In genomic region chr21:34625194-34625593, GRCh38 we compare ENCODE assay signal across 1 cellular context.
TF ChIP-seq lines count a peak whose summit lies in the region.

No MANE protein-coding gene starts in this region.

TF ChIP-seq in K562, 482 proteins besides CTCF, POLR2A, EP300 and RAD21 (continued from another document):
- TF ChIP-seq, protein P1, sequence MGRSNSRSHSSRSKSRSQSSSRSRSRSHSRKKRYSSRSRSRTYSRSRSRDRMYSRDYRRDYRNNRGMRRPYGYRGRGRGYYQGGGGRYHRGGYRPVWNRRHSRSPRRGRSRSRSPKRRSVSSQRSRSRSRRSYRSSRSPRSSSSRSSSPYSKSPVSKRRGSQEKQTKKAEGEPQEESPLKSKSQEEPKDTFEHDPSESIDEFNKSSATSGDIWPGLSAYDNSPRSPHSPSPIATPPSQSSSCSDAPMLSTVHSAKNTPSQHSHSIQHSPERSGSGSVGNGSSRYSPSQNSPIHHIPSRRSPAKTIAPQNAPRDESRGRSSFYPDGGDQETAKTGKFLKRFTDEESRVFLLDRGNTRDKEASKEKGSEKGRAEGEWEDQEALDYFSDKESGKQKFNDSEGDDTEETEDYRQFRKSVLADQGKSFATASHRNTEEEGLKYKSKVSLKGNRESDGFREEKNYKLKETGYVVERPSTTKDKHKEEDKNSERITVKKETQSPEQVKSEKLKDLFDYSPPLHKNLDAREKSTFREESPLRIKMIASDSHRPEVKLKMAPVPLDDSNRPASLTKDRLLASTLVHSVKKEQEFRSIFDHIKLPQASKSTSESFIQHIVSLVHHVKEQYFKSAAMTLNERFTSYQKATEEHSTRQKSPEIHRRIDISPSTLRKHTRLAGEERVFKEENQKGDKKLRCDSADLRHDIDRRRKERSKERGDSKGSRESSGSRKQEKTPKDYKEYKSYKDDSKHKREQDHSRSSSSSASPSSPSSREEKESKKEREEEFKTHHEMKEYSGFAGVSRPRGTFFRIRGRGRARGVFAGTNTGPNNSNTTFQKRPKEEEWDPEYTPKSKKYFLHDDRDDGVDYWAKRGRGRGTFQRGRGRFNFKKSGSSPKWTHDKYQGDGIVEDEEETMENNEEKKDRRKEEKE (IDR thresholded peaks at IDR 0.05; ENCODE audit: borderline replicate concordance in 1 of 2, control insufficient read depth in 1 of 2, low read depth in 2 of 2, low read length in 1 of 2): no peak
- no peak for TF ChIP-seq MTF1 (CRISPR knock-in tag; IDR thresholded peaks at IDR 0.05; ENCODE audit: borderline replicate concordance)
